In the genomic region with DNA sequence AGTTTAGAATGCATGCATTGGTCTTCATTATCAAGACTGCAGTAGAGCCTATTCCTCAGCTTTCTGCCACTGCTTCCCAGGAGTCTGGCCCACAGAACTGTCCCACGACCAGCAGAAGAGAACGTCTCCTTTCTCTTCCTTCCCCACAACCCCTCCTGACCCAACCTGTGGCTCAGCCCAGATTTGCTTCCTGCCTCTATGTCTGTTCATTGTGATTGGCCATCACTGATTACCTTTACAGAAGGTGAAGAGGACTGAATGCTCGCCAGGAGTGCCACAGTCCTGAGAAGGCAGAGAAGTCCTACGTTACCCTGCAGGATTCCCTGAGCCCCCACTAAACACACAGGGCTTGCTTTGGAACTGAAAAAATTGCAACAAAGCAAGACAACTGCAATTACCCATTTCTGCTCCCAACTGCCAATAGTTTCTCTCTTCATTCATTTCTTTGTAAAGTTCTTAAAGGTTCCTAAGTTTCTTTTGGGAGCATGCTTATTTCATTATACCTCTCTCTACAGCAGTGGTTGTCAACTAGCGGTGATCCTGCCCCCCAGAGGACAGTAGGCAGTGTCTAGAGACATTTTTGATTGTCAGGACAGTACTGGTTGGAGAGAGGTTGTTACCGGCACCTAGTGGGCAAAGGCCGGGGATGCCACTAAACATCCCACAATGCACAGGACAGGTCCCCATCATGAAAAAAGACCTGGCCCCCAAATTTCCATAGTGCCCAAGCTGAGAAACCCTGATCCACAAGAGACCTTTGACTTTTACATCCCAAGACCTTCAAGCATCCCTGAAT, we compare ENCODE assay signal across 8 cellular contexts. TPM values are rescaled to one million over a fixed set of nuclear protein-coding genes. Genes with fewer than 3 reads are reported as not detected.
DNase-seq lines count a peak whose midpoint lies in the region; FAIRE-seq and TF ChIP-seq lines count a peak whose summit lies in the region.

No MANE protein-coding gene starts in this region.

- DNase-seq in AML-193 (lab: John Stamatoyannopoulos, UW) (peak; percentile 89 to 91), GM20000 (ENCODE audit: low spot score) (peak; percentile 51), RCC 7860 (ENCODE audit: low spot score) (peak; percentile 54), erythroblast (lab: John Stamatoyannopoulos, UW) (peak; percentile 57 to 62), spleen (no peak), NCI-H128 (lab: John Stamatoyannopoulos, UW; ENCODE audit: unreplicated experiment) (no peak)
- no peak for DNase-seq in activated CD8-positive, alpha-beta memory T cell treated with anti-CD3 and anti-CD28 coated beads for 24 hours
- no peak for DNase-seq in stimulated activated CD4-positive, alpha-beta T cell treated with anti-CD3 and anti-CD28 coated beads, Interleukin-12 subunit alpha, Interleukin-12 subunit beta, amount 100 ng/mL, for 4 hours

- H3K4me3 ChIP-seq in spleen: peak overlapping the region in 1 of 8 donors; percentile 50

- WGBS in spleen, 5 donors: 41 to 61% (median 47%) methylated on average over 7 of the region's 7 CpGs

- H3K4me1 ChIP-seq in spleen: peaks cover 23 to 82% (median 50%) of the 10 kb centered on the region in 6 donors

- TF ChIP-seq POLR2A in erythroblast (IDR thresholded peaks at IDR 0.05; ENCODE audit: low read length) (no peak), spleen (IDR thresholded peaks at IDR 0.05) (no peak)

- TF ChIP-seq CTCF in GM20000 (IDR thresholded peaks at IDR 0.05; ENCODE audit: extremely low read depth, missing control alignments) (peak; percentile 16), spleen (IDR thresholded peaks at IDR 0.05 in 8 of 11, conservative IDR thresholded peaks at IDR 0.05 in 3 of 11) (peak in 5 of 11 experiments; percentile 10 to 35 (median 20))

- peak overlapping the region; percentile 31 to 90 (median 80) for H3K27ac ChIP-seq in spleen

- no peak for FAIRE-seq in RCC 7860 (lab: Jason Lieb, UNC)

- H3K27me3 ChIP-seq in spleen (replicated peaks in 1 of 7): no peaks in the 10 kb centered on the region

- peaks cover 0 to 18% (median 0%) of the 10 kb centered on the region in 6 donors for H3K36me3 ChIP-seq in spleen

- no peaks in the 10 kb centered on the region for H3K9me3 ChIP-seq in spleen

- intact Hi-C loops in spleen (cut with DNase I; ENCODE audit: low total_unique reads): loop anchor here (5.0 kb wide), 1 partner anchor 38 kb away; no protein-coding TSS in a partner anchor

RNA-seq across cellular contexts. Expression of a gene that starts 4.5 kb away (rescaled TPM):
- total RNA-seq in spleen: 10 to 100 TPM; 25.6 to 48.4 (median 41.5) TPM
- 10 to 100 TPM; 30.4 to 37.4 (median 33.2) TPM for polyA plus RNA-seq in spleen

RNA-seq across cellular contexts. Expression of a gene that starts 32.2 kb away (rescaled TPM):
- total RNA-seq in spleen: 10 to 100 TPM; 41.9 to 85.6 (median 53.9) TPM
- polyA plus RNA-seq in spleen: 10 to 100 TPM; 28.7 to 51.8 (median 37.2) TPM

RNA-seq across cellular contexts. Expression of a gene that starts 43.6 kb away (rescaled TPM):
- 10 to 100 TPM; 17.4 to 29.2 (median 24.3) TPM for total RNA-seq in spleen
- polyA plus RNA-seq in spleen: 10 to 100 TPM; 16.6 to 37.6 (median 19.8) TPM

Comparison
In these comparisons a context has a peak if more than half of its experiments do, and no peak if none do; other contexts are left out.
1. DNase-seq: peak in AML-193 (2 of 2), GM20000 (single experiment), RCC 7860 (single experiment) and erythroblast (2 of 2); none in spleen (single experiment), NCI-H128 (single experiment), activated CD8-positive, alpha-beta memory T cell treated with anti-CD3 and anti-CD28 coated beads for 24 hours (single experiment) and stimulated activated CD4-positive, alpha-beta T cell treated with anti-CD3 and anti-CD28 coated beads, Interleukin-12 subunit alpha, Interleukin-12 subunit beta, amount 100 ng/mL, for 4 hours (single experiment).